ENCODE assay signal across 26 cellular contexts in the genomic region with DNA sequence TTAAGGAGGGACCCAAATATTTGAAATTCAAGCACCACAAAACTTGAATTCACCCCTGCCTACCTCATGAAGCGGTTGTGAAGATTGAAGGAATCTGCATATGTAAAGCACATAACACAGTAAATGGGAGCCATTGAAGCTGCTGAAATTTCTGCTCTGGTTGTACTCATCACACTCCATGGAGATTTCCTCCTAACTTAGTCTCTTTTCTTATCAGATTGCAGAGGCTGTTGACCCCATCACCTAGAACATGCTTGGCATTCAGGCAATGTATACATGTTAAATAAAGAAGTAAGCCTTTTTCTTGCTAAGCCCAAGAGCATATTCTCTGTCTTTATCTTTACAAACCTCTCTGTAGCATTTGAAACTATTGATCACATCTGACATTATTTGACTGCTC.
"Had no signal": no experiment of that assay in that cellular context is flagged by ENCODE, and none has a peak within 500 bp of the region (broad histone marks: within the 10 kb centered on the region; RNA-seq: fewer than 3 reads in every experiment).

No MANE protein-coding gene starts in this region.

- H3K9me3 Mint-ChIP-seq: dendritic cell treated with granulocyte-macrophage colony-stimulating factor and Interleukin-4, amounts not matched to agents 40 ng/mL and 50 ng/mL, for 4 days; effector memory CD8-positive, alpha-beta T cell; endodermal cell had no signal

- H3K79me2 ChIP-seq: hepatocyte had no signal

- FAIRE-seq: endometrium, islet of Langerhans, keratinocyte had no signal

- H3K4me2 ChIP-seq: hepatocyte had no signal

- H3K4me1 ChIP-seq: colonic mucosa, esophagus squamous epithelium, gastrocnemius medialis, heart left ventricle, lower lobe of right lung had no signal

- H3K27me3 Mint-ChIP-seq: dendritic cell treated with granulocyte-macrophage colony-stimulating factor and Interleukin-4, amounts not matched to agents 40 ng/mL and 50 ng/mL, for 4 days; effector memory CD8-positive, alpha-beta T cell; naive thymus-derived CD4-positive, alpha-beta T cell had no signal

- H3K36me3 ChIP-seq: colonic mucosa, esophagus squamous epithelium, gastrocnemius medialis, heart left ventricle, left lung, lower lobe of right lung had no signal

- H3K27ac ChIP-seq: colonic mucosa, epithelial cell of prostate, esophagus squamous epithelium, gastrocnemius medialis, heart left ventricle, hepatocyte, left lung, lower lobe of right lung had no signal

- DNase-seq: colonic mucosa; cortex of kidney; effector CD8-positive, alpha-beta T cell; effector memory CD8-positive, alpha-beta T cell; endodermal cell; erythroblast; esophagus squamous epithelium; foreskin fibroblast; foreskin melanocyte; gastrocnemius medialis; heart left ventricle; hypothalamus; left cardiac atrium; left lung; left ventricle myocardium superior; lower lobe of right lung; mesenchymal stem cell; midbrain; naive thymus-derived CD4-positive, alpha-beta T cell had no signal

- H2AFZ ChIP-seq: hepatocyte had no signal

- H3K4me3 Mint-ChIP-seq: dendritic cell treated with granulocyte-macrophage colony-stimulating factor and Interleukin-4, amounts not matched to agents 40 ng/mL and 50 ng/mL, for 4 days; effector memory CD8-positive, alpha-beta T cell; endodermal cell; naive thymus-derived CD4-positive, alpha-beta T cell had no signal

- H3K9me3 ChIP-seq: colonic mucosa, esophagus squamous epithelium, gastrocnemius medialis, heart left ventricle, left lung, lower lobe of right lung had no signal

- ATAC-seq: effector memory CD8-positive, alpha-beta T cell; esophagus mucosa; gastrocnemius medialis; heart left ventricle; left cardiac atrium; left lung; left ventricle myocardium superior; lower lobe of right lung; naive thymus-derived CD4-positive, alpha-beta T cell had no signal

- H3K27ac Mint-ChIP-seq: dendritic cell treated with granulocyte-macrophage colony-stimulating factor and Interleukin-4, amounts not matched to agents 40 ng/mL and 50 ng/mL, for 4 days; effector memory CD8-positive, alpha-beta T cell; endodermal cell; naive thymus-derived CD4-positive, alpha-beta T cell had no signal

- H3K27me3 ChIP-seq: colonic mucosa, esophagus squamous epithelium, gastrocnemius medialis, heart left ventricle, hepatocyte, left lung had no signal

- H3K36me3 Mint-ChIP-seq: naive thymus-derived CD4-positive, alpha-beta T cell had no signal

- H3K4me3 ChIP-seq: colonic mucosa, esophagus squamous epithelium, gastrocnemius medialis, heart left ventricle, hepatocyte, left lung, lower lobe of right lung had no signal
